27 cellular contexts compared by ENCODE assay signal in the genomic region with DNA sequence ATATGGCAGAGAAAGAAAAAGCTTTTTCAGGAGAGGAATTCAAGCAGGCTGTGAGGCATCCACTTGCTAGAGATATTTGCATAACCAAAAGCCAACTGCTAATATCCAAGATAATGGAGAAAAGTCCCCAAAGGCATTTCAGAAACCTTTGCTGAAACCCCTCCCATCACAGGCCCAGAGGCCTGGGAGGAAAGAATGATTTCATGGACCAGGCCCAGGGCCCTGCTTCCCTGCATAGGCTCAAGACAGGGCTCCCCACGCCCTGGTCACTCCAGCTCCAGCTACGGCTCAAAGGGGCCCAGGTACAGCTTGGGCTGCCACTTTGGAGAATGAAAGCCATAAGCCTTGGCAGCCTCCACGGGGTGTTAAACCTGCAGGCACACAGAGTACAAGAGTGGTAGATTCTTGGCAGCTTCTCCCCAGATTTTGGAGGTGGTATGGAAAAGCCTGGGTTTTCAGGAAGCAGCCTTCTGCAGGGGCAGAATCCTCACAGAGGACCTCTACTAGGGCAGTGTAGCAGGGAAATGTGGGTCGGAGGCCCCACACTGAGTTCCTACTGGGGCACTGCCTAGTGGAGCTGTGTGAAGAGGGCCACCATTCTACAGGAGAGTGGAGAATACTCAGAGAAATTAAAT.
"Had no signal": no experiment of that assay in that cellular context is flagged by ENCODE, and none has a peak within 500 bp of the region (broad histone marks: within the 10 kb centered on the region; RNA-seq: fewer than 3 reads in every experiment).

No MANE protein-coding gene starts in this region.

- H3K9me3 ChIP-seq: pancreas, prostate gland, testis, thyroid gland, vagina had no signal

- H3K4me1 ChIP-seq: pancreas, prostate gland had no signal

- H3K27ac Mint-ChIP-seq: naive thymus-derived CD8-positive, alpha-beta T cell; nephron; stimulated activated naive B cell treated with anti-CD40 and anti-IgM and Interleukin-4, amounts not matched to agents 10 μg/mL and 1 μg/mL and 100 μg/mL, for 72 hours had no signal

- H3K4me3 Mint-ChIP-seq: naive thymus-derived CD8-positive, alpha-beta T cell; nephron; neural crest cell; stimulated activated naive B cell treated with anti-CD40 and anti-IgM and Interleukin-4, amounts not matched to agents 10 μg/mL and 1 μg/mL and 100 μg/mL, for 72 hours had no signal

- H3K36me3 ChIP-seq: left ventricle myocardium inferior, pancreas, prostate gland, stomach, thyroid gland, transverse colon, upper lobe of left lung, vagina had no signal

- ATAC-seq: naive thymus-derived CD8-positive, alpha-beta T cell; pancreas; right cardiac atrium; sciatic nerve; stimulated activated naive B cell treated with anti-CD40 and anti-IgM and Interleukin-4, amounts not matched to agents 10 μg/mL and 1 μg/mL and 100 μg/mL, for 72 hours; stimulated activated naive CD8-positive, alpha-beta T cell treated with anti-CD3 and anti-CD28 coated beads, Interleukin-15, Interleukin-2, amounts not matched to agents 100 U/mL and 50 U/mL, for 24 hours had no signal

- H3K4me1 Mint-ChIP-seq: nephron had no signal

- H3K27me3 ChIP-seq: pancreas, stomach, testis, thyroid gland, transverse colon, upper lobe of left lung, vagina had no signal

- DNase-seq: hypothalamus; islet precursor cell; left ventricle myocardium inferior; naive thymus-derived CD8-positive, alpha-beta T cell; nucleus accumbens; pancreas; posterior cingulate gyrus; retina; right cardiac atrium; stimulated activated CD4-positive, alpha-beta T cell treated with anti-CD3 and anti-CD28 coated beads, Interleukin-12 subunit alpha, Interleukin-12 subunit beta, amount 100 ng/mL, for 4 hours; stimulated activated CD4-positive, alpha-beta T cell treated with anti-CD3 and anti-CD28 coated beads, Interleukin-15, amount 100 ng/mL, for 24 hours; stimulated activated CD4-positive, alpha-beta T cell treated with anti-CD3 and anti-CD28 coated beads, Interleukin-2, amount 100 ng/mL, for 24 hours; stimulated activated CD4-positive, alpha-beta T cell treated with anti-CD3 and anti-CD28 coated beads, Interleukin-4, amount 100 ng/mL, for 1 hour; stimulated activated naive B cell treated with anti-CD40 and anti-IgM and Interleukin-4, amounts not matched to agents 10 μg/mL and 1 μg/mL and 100 μg/mL, for 72 hours; stimulated activated naive CD8-positive, alpha-beta T cell treated with anti-CD3 and anti-CD28 coated beads, Interleukin-15, Interleukin-2, amounts not matched to agents 100 U/mL and 50 U/mL, for 24 hours; stomach; testis; thyroid gland; transverse colon; upper lobe of left lung had no signal

- H3K4me3 ChIP-seq: left ventricle myocardium inferior, lung, pancreas, prostate gland, skin epidermis, stomach, testis, thyroid gland, transverse colon, upper lobe of left lung, vagina had no signal

- H3K27ac ChIP-seq: left ventricle myocardium inferior, pancreas, prostate gland, skin epidermis, stomach, testis, thyroid gland, transverse colon, upper lobe of left lung, vagina had no signal
